Comparison of ENCODE assay signal across 32 cellular contexts in genomic region chr5:89582768-89583339, GRCh38.
DNase-seq lines count a peak whose midpoint lies in the region; ATAC-seq and TF ChIP-seq lines count a peak whose summit lies in the region.
"Had no signal": no experiment of that assay in that cellular context is flagged by ENCODE, and none has a peak within 500 bp of the region (broad histone marks: within the 10 kb centered on the region; RNA-seq: fewer than 3 reads in every experiment).

No MANE protein-coding gene starts in this region.

- WGBS in GM23248 (ENCODE audit: low coverage in 1 of 2, low lambda C conversion rate in 2 of 2, missing lambda C conversion rate in 2 of 2), 2 experiments, result 91 to 95% methylated on average over 1 of the region's 1 CpG
- WGBS in psoas muscle, 3 donors, result 48 to 91% (median 57%) methylated on average over 1 of the region's 1 CpG

- no peak overlapping the region for H3K4me3 ChIP-seq in GM23248
- H3K4me3 ChIP-seq in psoas muscle, result no peak overlapping the region
- H3K4me3 ChIP-seq: BLaER1 treated with 17β-estradiol and CSF1 and Interleukin-3, amounts not matched to agents 10 nM and 100 nM; SJSA1; tibial artery had no signal

- H3K9me3 ChIP-seq in GM23248 (ENCODE audit: low read depth) (no peaks in the 10 kb centered on the region), psoas muscle (no peaks in the 10 kb centered on the region)
- H3K9me3 ChIP-seq: SJSA1 had no signal

- no peak overlapping the region for H3K4me2 ChIP-seq in GM23248 (ENCODE audit: unreplicated experiment)
- H3K4me2 ChIP-seq: BLaER1 treated with 17β-estradiol and CSF1 and Interleukin-3, amounts not matched to agents 10 nM and 100 nM had no signal

- H3K9ac ChIP-seq in GM23248, result no peak overlapping the region
- H3K9ac ChIP-seq: BLaER1 treated with 17β-estradiol and CSF1 and Interleukin-3, amounts not matched to agents 10 nM and 100 nM; parathyroid adenoma had no signal

- H3K27ac Mint-ChIP-seq in activated CD4-positive, alpha-beta memory T cell treated with anti-CD3 and anti-CD28 coated beads for 36 hours, result no peak overlapping the region
- H3K27ac Mint-ChIP-seq: activated naive CD8-positive, alpha-beta T cell had no signal

- no peaks in the 10 kb centered on the region for H3K79me2 ChIP-seq in GM23248 (ENCODE audit: insufficient read depth)
- H3K79me2 ChIP-seq: parathyroid adenoma had no signal

- intact Hi-C loops in psoas muscle (cut with DNase I), result no loop called here
- intact Hi-C loops in activated CD4-positive, alpha-beta memory T cell treated with anti-CD3 and anti-CD28 coated beads for 36 hours (cut with micrococcal nuclease), result no loop called here

- peaks cover 14% of the 10 kb centered on the region; the same call in 1 of the 2 replicates for H3F3A ChIP-seq in GM23248 (ENCODE audit: insufficient read depth)

- H3K4me1 Mint-ChIP-seq in activated CD4-positive, alpha-beta memory T cell treated with anti-CD3 and anti-CD28 coated beads for 36 hours (ENCODE audit: low read depth), result no peaks in the 10 kb centered on the region

- no peak for TF ChIP-seq CTCF in psoas muscle (IDR thresholded peaks at IDR 0.05)

- H3K9me3 Mint-ChIP-seq in activated CD4-positive, alpha-beta memory T cell treated with anti-CD3 and anti-CD28 coated beads for 36 hours, result peaks cover 14% of the 10 kb centered on the region

- in situ Hi-C loops in GM23248 (cut with MboI), result no loop called here

- POLR2A ChIA-PET in activated CD4-positive, alpha-beta memory T cell treated with anti-CD3 and anti-CD28 coated beads for 36 hours (lab: Charles Lee), result no interaction called here

- ATAC-seq in esophagus mucosa (peak; percentile 83), psoas muscle (peak in 1 of 4 donors; percentile 24)
- ATAC-seq: left colon had no signal

- H3K9me2 ChIP-seq in GM23248 (ENCODE audit: insufficient read depth), result no peaks in the 10 kb centered on the region

- H3K4me1 ChIP-seq in GM23248 (ENCODE audit: insufficient read depth) (peaks cover 17% of the 10 kb centered on the region), psoas muscle (peaks cover 10% of the 10 kb centered on the region)
- H3K4me1 ChIP-seq: BLaER1 treated with 17β-estradiol and CSF1 and Interleukin-3, amounts not matched to agents 10 nM and 100 nM; parathyroid adenoma had no signal

- DNase-seq in GM23248 (peak; percentile 30), amniotic epithelial cell (ENCODE audit: low read depth) (peak; percentile 1), psoas muscle (no peak), activated T-cell treated with anti-CD3 and anti-CD28 coated beads for 4 hours (no peak), substantia nigra (lab: John Stamatoyannopoulos, UW) (no peak)
- no peak for DNase-seq in activated CD4-positive, alpha-beta memory T cell treated with anti-CD3 and anti-CD28 coated beads for 36 hours
- DNase-seq: activated CD4-positive, alpha-beta T cell treated with anti-CD3 and anti-CD28 coated beads for 4 hours; activated CD8-positive, alpha-beta memory T cell treated with anti-CD3 and anti-CD28 coated beads for 24 hours; activated effector memory CD4-positive, alpha-beta T cell treated with Interleukin-2 at 50 U/mL for 16 hours; anterior cingulate cortex; caudate nucleus; COR-L47; cortex of kidney; DMS53; effector memory CD4-positive, alpha-beta T cell; hippocampal formation; left colon; NCI-H1105; NCI-H187 treated with DMSO at 0.1 percent for 48 hours; NCI-H2171; NCI-H82; RPMI8226; stimulated activated CD4-positive, alpha-beta T cell treated with anti-CD3 and anti-CD28 coated beads, Interleukin-4, amount 100 ng/mL, for 24 hours; T1000; tibial artery; WERI-Rb-1 had no signal

- CTCF ChIA-PET in activated CD4-positive, alpha-beta memory T cell treated with anti-CD3 and anti-CD28 coated beads for 36 hours (lab: Charles Lee), result no interaction called here

- no peak overlapping the region for H3K4me3 Mint-ChIP-seq in activated CD4-positive, alpha-beta memory T cell treated with anti-CD3 and anti-CD28 coated beads for 36 hours
- H3K4me3 Mint-ChIP-seq: activated naive CD8-positive, alpha-beta T cell; neural crest cell had no signal

- H3K27ac ChIP-seq in GM23248 (no peak overlapping the region), psoas muscle (peak overlapping the region; percentile 33), substantia nigra (ENCODE audit: low read depth, low read length, poor library complexity, severe bottlenecking) (no peak overlapping the region)
- H3K27ac ChIP-seq: BLaER1 treated with 17β-estradiol and CSF1 and Interleukin-3, amounts not matched to agents 10 nM and 100 nM; parathyroid adenoma; SJSA1; tibial artery; WERI-Rb-1 had no signal

- H3K27me3 ChIP-seq in GM23248 (replicated peaks; ENCODE audit: insufficient read depth) (no peaks in the 10 kb centered on the region), psoas muscle (ENCODE audit: insufficient read depth in 3 of 3, low read length in 2 of 3) (no peaks in the 10 kb centered on the region)
- H3K27me3 ChIP-seq: BLaER1 treated with 17β-estradiol and CSF1 and Interleukin-3, amounts not matched to agents 10 nM and 100 nM; SJSA1; tibial artery had no signal

- no peaks in the 10 kb centered on the region for H3K27me3 Mint-ChIP-seq in activated CD4-positive, alpha-beta memory T cell treated with anti-CD3 and anti-CD28 coated beads for 36 hours
- H3K27me3 Mint-ChIP-seq: activated naive CD8-positive, alpha-beta T cell had no signal

- H4K20me1 ChIP-seq in GM23248 (ENCODE audit: insufficient read depth), result no peaks in the 10 kb centered on the region
- H4K20me1 ChIP-seq: BLaER1 treated with 17β-estradiol and CSF1 and Interleukin-3, amounts not matched to agents 10 nM and 100 nM had no signal

- H2AFZ ChIP-seq in GM23248, result no peak overlapping the region
- H2AFZ ChIP-seq: parathyroid adenoma had no signal

- H3K36me3 ChIP-seq in GM23248 (ENCODE audit: low read depth), result no peaks in the 10 kb centered on the region
- H3K36me3 ChIP-seq in psoas muscle (ENCODE audit: insufficient read depth in 1 of 2, low read depth in 1 of 2), result no peaks in the 10 kb centered on the region
- H3K36me3 ChIP-seq: BLaER1 treated with 17β-estradiol and CSF1 and Interleukin-3, amounts not matched to agents 10 nM and 100 nM; SJSA1; tibial artery; WERI-Rb-1 had no signal

- H3K36me3 Mint-ChIP-seq in activated CD4-positive, alpha-beta memory T cell treated with anti-CD3 and anti-CD28 coated beads for 36 hours, result no peaks in the 10 kb centered on the region
- H3K36me3 Mint-ChIP-seq: activated naive CD8-positive, alpha-beta T cell had no signal

Comparison
In these comparisons a context has a peak if more than half of its experiments do, and no peak if none do; other contexts are left out.
1. DNase-seq: peak in GM23248 (single experiment) and amniotic epithelial cell (single experiment); none in psoas muscle (0 of 2), activated CD4-positive, alpha-beta memory T cell treated with anti-CD3 and anti-CD28 coated beads for 36 hours (single experiment), activated T-cell treated with anti-CD3 and anti-CD28 coated beads for 4 hours (single experiment) and substantia nigra (0 of 49).